ENCODE assay signal across 8 cellular contexts in the genomic region with DNA sequence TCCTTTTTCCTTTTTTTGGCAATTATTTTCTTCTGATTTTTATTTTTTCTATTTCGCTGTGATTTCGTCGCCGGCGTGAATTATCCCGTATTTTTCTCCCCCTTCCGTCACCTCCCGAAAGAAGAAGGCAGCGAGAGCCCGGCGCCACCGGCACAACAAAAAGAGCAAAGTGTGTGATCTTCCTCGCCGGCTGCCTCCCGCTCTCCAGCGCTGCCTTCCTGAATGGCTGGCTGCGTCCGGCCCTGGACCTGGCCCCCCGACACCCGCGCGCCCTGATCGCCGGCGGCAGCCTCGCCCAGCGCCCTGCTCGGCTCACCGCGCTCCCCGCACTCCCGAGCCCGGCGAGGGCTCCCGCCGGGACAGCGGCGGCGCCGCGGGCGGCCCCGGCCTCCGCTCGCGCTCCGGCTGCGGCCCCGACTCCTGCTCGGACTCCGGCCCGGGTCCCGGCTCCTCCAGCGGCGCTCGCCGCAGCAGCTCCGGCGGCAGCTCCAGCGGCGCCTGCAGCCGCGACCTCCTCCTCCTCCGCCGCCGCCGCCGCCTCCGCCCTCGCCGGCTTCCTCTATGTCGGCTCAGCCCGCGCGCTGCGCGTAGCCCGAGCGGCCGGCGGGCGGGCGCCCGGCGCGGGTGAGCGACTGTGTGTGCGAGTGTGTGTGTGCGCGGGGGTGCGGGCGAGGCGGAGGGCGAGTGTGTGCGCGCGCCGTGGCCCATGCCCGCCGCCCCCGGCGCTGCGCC. TPM values are rescaled to one million over a fixed set of nuclear protein-coding genes. Genes with fewer than 3 reads are reported as not detected.
DNase-seq lines count a peak whose midpoint lies in the region; ATAC-seq and TF ChIP-seq lines count a peak whose summit lies in the region.

No MANE protein-coding gene starts in this region.

- intact Hi-C loops in PC-9 (cut with micrococcal nuclease; ENCODE audit: unreplicated experiment), result loop anchor here (5.0 to 10.0 kb wide), 10 partner anchors 229 to 1939 kb away; a partner anchor contains a TSS

- no peaks in the 10 kb centered on the region for H3K9me3 ChIP-seq in PC-9 (ENCODE audit: insufficient read depth, low read depth)
- H3K9me3 ChIP-seq in thoracic aorta, result no peaks in the 10 kb centered on the region

- H3F3A ChIP-seq in PC-9 (ENCODE audit: insufficient read depth, low read depth), result peaks cover 16% of the 10 kb centered on the region

- peak overlapping the region; percentile 45 for H3K27ac Mint-ChIP-seq in activated CD8-positive, alpha-beta memory T cell treated with anti-CD3 and anti-CD28 coated beads, Interleukin-2, amount 10 ng/mL, durations not matched to agents 7 days and 5 days

- POLR2A ChIA-PET in PC-9 (lab: Charles Lee; ENCODE audit: unreplicated experiment), result interaction anchor here (0.6 kb wide), 1 partner anchor 323 kb away, joined by 4 read pairs; no protein-coding TSS in a partner anchor

- no peaks in the 10 kb centered on the region for H3K36me3 ChIP-seq in PC-9 (ENCODE audit: low read depth)
- no peaks in the 10 kb centered on the region for H3K36me3 ChIP-seq in thoracic aorta

- H3K4me2 ChIP-seq in PC-9, result peak overlapping the region; percentile 99

- no peak for TF ChIP-seq CTCF in PC-9 (conservative IDR thresholded peaks at IDR 0.05)
- no peak for TF ChIP-seq CTCF in thoracic aorta (IDR thresholded peaks at IDR 0.05)

- peaks cover 33% of the 10 kb centered on the region for H3K4me1 Mint-ChIP-seq in activated CD8-positive, alpha-beta memory T cell treated with anti-CD3 and anti-CD28 coated beads, Interleukin-2, amount 10 ng/mL, durations not matched to agents 7 days and 5 days

- H3K4me3 ChIP-seq in PC-9 (peak overlapping the region; percentile 96), thoracic aorta (peak overlapping the region; percentile 74)

- no peaks in the 10 kb centered on the region for H3K9me3 Mint-ChIP-seq in activated CD8-positive, alpha-beta memory T cell treated with anti-CD3 and anti-CD28 coated beads, Interleukin-2, amount 10 ng/mL, durations not matched to agents 7 days and 5 days (ENCODE audit: low read depth)

- H2AFZ ChIP-seq in PC-9, result peak overlapping the region; percentile 81

- peak; percentile 28 for ATAC-seq in activated CD8-positive, alpha-beta memory T cell treated with anti-CD3 and anti-CD28 coated beads, Interleukin-2, amount 10 ng/mL, durations not matched to agents 7 days and 5 days
- ATAC-seq in HG02852 (IDR thresholded peaks at IDR 0.05; ENCODE audit: unreplicated experiment) (peak; percentile 34), thoracic aorta (ENCODE audit: insufficient number of reproducible peaks, low FRiP score, low read depth) (no peak), HG03521 (IDR thresholded peaks at IDR 0.05; ENCODE audit: unreplicated experiment) (no peak)

- H4K20me1 ChIP-seq in PC-9 (ENCODE audit: insufficient read depth), result no peaks in the 10 kb centered on the region

- H3K27me3 Mint-ChIP-seq in activated CD8-positive, alpha-beta memory T cell treated with anti-CD3 and anti-CD28 coated beads, Interleukin-2, amount 10 ng/mL, durations not matched to agents 7 days and 5 days, result peaks cover 48% of the 10 kb centered on the region

- H3K4me1 ChIP-seq in PC-9 (replicated peaks; ENCODE audit: insufficient read depth) (peaks cover 11% of the 10 kb centered on the region), thoracic aorta (ENCODE audit: control insufficient read depth in 1 of 2, low read depth in 2 of 2) (peaks cover 29 to 47% of the 10 kb centered on the region in 2 donors)

- peak overlapping the region; percentile 28 for H3K4me3 Mint-ChIP-seq in activated CD8-positive, alpha-beta memory T cell treated with anti-CD3 and anti-CD28 coated beads, Interleukin-2, amount 10 ng/mL, durations not matched to agents 7 days and 5 days

- no peaks in the 10 kb centered on the region for H3K9me2 ChIP-seq in PC-9 (ENCODE audit: insufficient read depth)

- BruUV-seq in PC-9 (replicated peaks; lab: Mats Ljungman, UMichigan), result no TSS peak

- peaks cover 12% of the 10 kb centered on the region for H3K36me3 Mint-ChIP-seq in activated CD8-positive, alpha-beta memory T cell treated with anti-CD3 and anti-CD28 coated beads, Interleukin-2, amount 10 ng/mL, durations not matched to agents 7 days and 5 days

- no peak overlapping the region for H3K27ac ChIP-seq in PC-9
- H3K27ac ChIP-seq in thoracic aorta, result no peak overlapping the region

- DNase-seq in activated CD8-positive, alpha-beta memory T cell treated with anti-CD3 and anti-CD28 coated beads, Interleukin-2, amount 10 ng/mL, durations not matched to agents 7 days and 5 days, result no peak
- DNase-seq in activated CD8-positive, alpha-beta memory T cell treated with anti-CD3 and anti-CD28 coated beads for 24 hours, result no peak
- DNase-seq in PC-9, result peak in 1 of 2 experiments; percentile 48
- peak; percentile 34 for DNase-seq in central memory CD4-positive, alpha-beta T cell
- peak; percentile 69 for DNase-seq in left kidney (ENCODE audit: low read depth, low spot score)
- no peak for DNase-seq in thoracic aorta (ENCODE audit: low spot score)

- H3K79me2 ChIP-seq in PC-9 (ENCODE audit: low read depth), result peaks cover 39% of the 10 kb centered on the region

- H3K27me3 ChIP-seq in PC-9 (ENCODE audit: insufficient read depth, low read depth) (no peaks in the 10 kb centered on the region), thoracic aorta (replicated peaks; ENCODE audit: insufficient read depth) (peaks cover 16% of the 10 kb centered on the region)

- CTCF ChIA-PET in activated CD8-positive, alpha-beta memory T cell treated with anti-CD3 and anti-CD28 coated beads, Interleukin-2, amount 10 ng/mL, durations not matched to agents 7 days and 5 days (lab: Charles Lee), result interaction anchor here (1.7 kb wide), 1 partner anchor 28 kb away, joined by 6 read pairs; no protein-coding TSS in a partner anchor
- CTCF ChIA-PET in PC-9 (lab: Charles Lee), result interaction anchor here (0.6 to 1.9 kb wide), 3 partner anchors 23 to 217 kb away, joined by 3 to 12 read pairs (median 8); no protein-coding TSS in a partner anchor

RNA-seq across cellular contexts. Expression of gene NR2F1, which starts 0.9 kb away (rescaled TPM):
- total RNA-seq in activated CD8-positive, alpha-beta memory T cell treated with anti-CD3 and anti-CD28 coated beads, Interleukin-2, amount 10 ng/mL, durations not matched to agents 7 days and 5 days, result not detected
- total RNA-seq in PC-9 (2021) (1.1 and 1.3 TPM in 2 replicates), thoracic aorta (1 to 10 TPM; 1.1 to 3.4 TPM)

RNA-seq across cellular contexts. Expression of gene NR2F1-AS1, which starts 2.9 kb away (rescaled TPM):
- total RNA-seq in activated CD8-positive, alpha-beta memory T cell treated with anti-CD3 and anti-CD28 coated beads, Interleukin-2, amount 10 ng/mL, durations not matched to agents 7 days and 5 days, result not detected
- 5.9 and 6.0 TPM in 2 replicates for total RNA-seq in PC-9 (2021)
- total RNA-seq in thoracic aorta, result 1 to 10 TPM in 1 of 2 donors, under 1 TPM in 1; 0.54 to 8.7 TPM

Comparison
In these comparisons a context has a peak if more than half of its experiments do, and no peak if none do; other contexts are left out.
1. ATAC-seq: peak in activated CD8-positive, alpha-beta memory T cell treated with anti-CD3 and anti-CD28 coated beads, Interleukin-2, amount 10 ng/mL, durations not matched to agents 7 days and 5 days (single experiment) and HG02852 (single experiment); none in thoracic aorta (single experiment) and HG03521 (single experiment).
2. DNase-seq: peak in central memory CD4-positive, alpha-beta T cell (single experiment) and left kidney (single experiment); none in activated CD8-positive, alpha-beta memory T cell treated with anti-CD3 and anti-CD28 coated beads, Interleukin-2, amount 10 ng/mL, durations not matched to agents 7 days and 5 days (single experiment), activated CD8-positive, alpha-beta memory T cell treated with anti-CD3 and anti-CD28 coated beads for 24 hours (single experiment) and thoracic aorta (single experiment).